1 cellular context compared by ENCODE assay signal in genomic region chr18:12989397-12990127, GRCh38.
TF ChIP-seq lines count a peak whose summit lies in the region.

No MANE protein-coding gene starts in this region.

TF ChIP-seq in WTC11, 78 proteins besides CTCF, POLR2A, EP300 and RAD21 (continued from another document):
- TF ChIP-seq, protein P1, sequence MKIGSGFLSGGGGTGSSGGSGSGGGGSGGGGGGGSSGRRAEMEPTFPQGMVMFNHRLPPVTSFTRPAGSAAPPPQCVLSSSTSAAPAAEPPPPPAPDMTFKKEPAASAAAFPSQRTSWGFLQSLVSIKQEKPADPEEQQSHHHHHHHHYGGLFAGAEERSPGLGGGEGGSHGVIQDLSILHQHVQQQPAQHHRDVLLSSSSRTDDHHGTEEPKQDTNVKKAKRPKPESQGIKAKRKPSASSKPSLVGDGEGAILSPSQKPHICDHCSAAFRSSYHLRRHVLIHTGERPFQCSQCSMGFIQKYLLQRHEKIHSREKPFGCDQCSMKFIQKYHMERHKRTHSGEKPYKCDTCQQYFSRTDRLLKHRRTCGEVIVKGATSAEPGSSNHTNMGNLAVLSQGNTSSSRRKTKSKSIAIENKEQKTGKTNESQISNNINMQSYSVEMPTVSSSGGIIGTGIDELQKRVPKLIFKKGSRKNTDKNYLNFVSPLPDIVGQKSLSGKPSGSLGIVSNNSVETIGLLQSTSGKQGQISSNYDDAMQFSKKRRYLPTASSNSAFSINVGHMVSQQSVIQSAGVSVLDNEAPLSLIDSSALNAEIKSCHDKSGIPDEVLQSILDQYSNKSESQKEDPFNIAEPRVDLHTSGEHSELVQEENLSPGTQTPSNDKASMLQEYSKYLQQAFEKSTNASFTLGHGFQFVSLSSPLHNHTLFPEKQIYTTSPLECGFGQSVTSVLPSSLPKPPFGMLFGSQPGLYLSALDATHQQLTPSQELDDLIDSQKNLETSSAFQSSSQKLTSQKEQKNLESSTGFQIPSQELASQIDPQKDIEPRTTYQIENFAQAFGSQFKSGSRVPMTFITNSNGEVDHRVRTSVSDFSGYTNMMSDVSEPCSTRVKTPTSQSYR (CRISPR knock-in tag; IDR thresholded peaks at IDR 0.05), result no peak
- TF ChIP-seq SMAD4 (CRISPR knock-in tag; IDR thresholded peaks at IDR 0.05) (no peak), AFF4 (CRISPR knock-in tag; IDR thresholded peaks at IDR 0.05; ENCODE audit: borderline replicate concordance) (no peak), NFYB (CRISPR knock-in tag; conservative IDR thresholded peaks at IDR 0.05; ENCODE audit: low read depth) (no peak), NFE2L1 (CRISPR knock-in tag; IDR thresholded peaks at IDR 0.05) (no peak)
- TF ChIP-seq, protein P2, sequence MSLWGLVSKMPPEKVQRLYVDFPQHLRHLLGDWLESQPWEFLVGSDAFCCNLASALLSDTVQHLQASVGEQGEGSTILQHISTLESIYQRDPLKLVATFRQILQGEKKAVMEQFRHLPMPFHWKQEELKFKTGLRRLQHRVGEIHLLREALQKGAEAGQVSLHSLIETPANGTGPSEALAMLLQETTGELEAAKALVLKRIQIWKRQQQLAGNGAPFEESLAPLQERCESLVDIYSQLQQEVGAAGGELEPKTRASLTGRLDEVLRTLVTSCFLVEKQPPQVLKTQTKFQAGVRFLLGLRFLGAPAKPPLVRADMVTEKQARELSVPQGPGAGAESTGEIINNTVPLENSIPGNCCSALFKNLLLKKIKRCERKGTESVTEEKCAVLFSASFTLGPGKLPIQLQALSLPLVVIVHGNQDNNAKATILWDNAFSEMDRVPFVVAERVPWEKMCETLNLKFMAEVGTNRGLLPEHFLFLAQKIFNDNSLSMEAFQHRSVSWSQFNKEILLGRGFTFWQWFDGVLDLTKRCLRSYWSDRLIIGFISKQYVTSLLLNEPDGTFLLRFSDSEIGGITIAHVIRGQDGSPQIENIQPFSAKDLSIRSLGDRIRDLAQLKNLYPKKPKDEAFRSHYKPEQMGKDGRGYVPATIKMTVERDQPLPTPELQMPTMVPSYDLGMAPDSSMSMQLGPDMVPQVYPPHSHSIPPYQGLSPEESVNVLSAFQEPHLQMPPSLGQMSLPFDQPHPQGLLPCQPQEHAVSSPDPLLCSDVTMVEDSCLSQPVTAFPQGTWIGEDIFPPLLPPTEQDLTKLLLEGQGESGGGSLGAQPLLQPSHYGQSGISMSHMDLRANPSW (CRISPR knock-in tag; conservative IDR thresholded peaks at IDR 0.05; ENCODE audit: low read depth), result no peak
